ENCODE assay signal across 1 cellular context in the genomic region with DNA sequence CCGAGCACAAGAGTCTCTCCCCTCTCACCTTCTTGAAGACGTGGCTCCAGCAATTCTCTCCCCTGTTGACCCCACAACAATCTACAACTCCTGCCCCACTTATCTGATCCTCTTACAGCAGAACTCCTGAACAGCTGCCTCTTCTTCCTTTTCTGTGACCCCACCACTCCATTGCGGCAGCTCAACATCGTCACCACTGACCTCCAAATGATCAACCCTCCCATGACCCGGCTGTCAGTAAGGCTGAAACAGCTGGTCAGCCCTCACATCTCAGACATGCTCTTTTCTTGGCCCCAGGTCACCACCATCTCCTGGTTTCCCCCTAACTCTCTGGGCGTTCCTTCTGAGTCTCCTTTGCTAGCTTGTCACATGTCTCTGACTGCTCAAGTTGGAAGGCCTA.
TF ChIP-seq lines count a peak whose summit lies in the region.

No MANE protein-coding gene starts in this region.

TF ChIP-seq in A549, 52 proteins besides CTCF, POLR2A, EP300 and RAD21:
- TF ChIP-seq, protein P1, sequence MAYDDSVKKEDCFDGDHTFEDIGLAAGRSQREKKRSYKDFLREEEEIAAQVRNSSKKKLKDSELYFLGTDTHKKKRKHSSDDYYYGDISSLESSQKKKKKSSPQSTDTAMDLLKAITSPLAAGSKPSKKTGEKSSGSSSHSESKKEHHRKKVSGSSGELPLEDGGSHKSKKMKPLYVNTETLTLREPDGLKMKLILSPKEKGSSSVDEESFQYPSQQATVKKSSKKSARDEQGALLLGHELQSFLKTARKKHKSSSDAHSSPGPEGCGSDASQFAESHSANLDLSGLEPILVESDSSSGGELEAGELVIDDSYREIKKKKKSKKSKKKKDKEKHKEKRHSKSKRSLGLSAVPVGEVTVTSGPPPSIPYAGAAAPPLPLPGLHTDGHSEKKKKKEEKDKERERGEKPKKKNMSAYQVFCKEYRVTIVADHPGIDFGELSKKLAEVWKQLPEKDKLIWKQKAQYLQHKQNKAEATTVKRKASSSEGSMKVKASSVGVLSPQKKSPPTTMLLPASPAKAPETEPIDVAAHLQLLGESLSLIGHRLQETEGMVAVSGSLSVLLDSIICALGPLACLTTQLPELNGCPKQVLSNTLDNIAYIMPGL (CRISPR knock-in tag; IDR thresholded peaks at IDR 0.05; ENCODE audit: borderline replicate concordance), result no peak
- TF ChIP-seq, protein P2, sequence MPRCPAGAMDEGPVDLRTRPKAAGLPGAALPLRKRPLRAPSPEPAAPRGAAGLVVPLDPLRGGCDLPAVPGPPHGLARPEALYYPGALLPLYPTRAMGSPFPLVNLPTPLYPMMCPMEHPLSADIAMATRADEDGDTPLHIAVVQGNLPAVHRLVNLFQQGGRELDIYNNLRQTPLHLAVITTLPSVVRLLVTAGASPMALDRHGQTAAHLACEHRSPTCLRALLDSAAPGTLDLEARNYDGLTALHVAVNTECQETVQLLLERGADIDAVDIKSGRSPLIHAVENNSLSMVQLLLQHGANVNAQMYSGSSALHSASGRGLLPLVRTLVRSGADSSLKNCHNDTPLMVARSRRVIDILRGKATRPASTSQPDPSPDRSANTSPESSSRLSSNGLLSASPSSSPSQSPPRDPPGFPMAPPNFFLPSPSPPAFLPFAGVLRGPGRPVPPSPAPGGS (IDR thresholded peaks at IDR 0.05), result no peak
- TF ChIP-seq POLR2AphosphoS2 (conservative IDR thresholded peaks at IDR 0.05; ENCODE audit: low read length) (no peak), EHMT2 (IDR thresholded peaks at IDR 0.05; ENCODE audit: low read depth) (no peak), ZSCAN20 (CRISPR knock-in tag; IDR thresholded peaks at IDR 0.05) (no peak), HDAC2 (IDR thresholded peaks at IDR 0.05) (no peak)
TF ChIP-seq in A549: peak in this region for 0.
